1 cellular context compared by ENCODE assay signal in the genomic region with DNA sequence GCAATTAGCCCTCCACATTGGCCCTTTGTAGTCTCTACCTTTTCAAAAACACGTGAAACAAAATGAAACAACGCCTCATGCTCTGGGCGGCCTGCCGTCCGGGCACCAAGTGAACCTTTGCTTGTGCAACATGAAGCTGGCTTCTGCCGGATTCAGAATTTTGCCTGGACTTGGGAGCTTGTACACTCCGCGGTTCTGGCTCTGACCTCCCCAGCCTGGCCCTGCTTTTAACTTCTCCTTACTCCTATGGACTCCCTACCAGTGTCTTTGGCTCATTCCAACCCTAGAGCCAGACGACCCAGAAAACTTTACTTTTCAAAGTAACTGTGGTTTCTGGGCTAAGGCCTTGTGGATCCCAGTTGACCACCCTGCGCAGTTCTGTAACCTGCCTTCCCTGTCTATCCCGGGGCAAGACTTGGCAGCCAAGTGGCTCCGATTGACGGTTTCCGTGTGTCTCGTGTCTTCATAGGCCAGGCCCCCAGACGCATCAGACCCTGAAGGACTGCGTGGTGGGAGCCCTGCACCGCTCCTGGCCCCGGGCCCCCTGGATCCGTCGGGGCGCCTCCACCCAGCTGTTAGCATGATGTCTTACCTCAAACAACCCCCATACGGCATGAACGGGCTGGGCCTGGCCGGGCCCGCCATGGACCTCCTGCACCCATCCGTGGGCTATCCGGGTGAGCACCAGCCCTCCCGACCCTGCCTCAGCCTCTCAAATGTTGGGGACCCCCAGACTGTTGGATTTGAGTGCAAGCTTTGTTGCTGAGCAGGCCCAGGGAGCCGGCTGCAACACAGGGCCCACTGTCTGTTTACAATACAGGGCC.
TF ChIP-seq lines count a peak whose summit lies in the region.

No MANE protein-coding gene starts in this region.

TF ChIP-seq in SK-N-SH treated with all-trans-retinoic acid at 6 μM for 48 hours, 23 proteins besides CTCF, POLR2A, EP300 and RAD21 (continued from another document):
- TF ChIP-seq, protein P1, sequence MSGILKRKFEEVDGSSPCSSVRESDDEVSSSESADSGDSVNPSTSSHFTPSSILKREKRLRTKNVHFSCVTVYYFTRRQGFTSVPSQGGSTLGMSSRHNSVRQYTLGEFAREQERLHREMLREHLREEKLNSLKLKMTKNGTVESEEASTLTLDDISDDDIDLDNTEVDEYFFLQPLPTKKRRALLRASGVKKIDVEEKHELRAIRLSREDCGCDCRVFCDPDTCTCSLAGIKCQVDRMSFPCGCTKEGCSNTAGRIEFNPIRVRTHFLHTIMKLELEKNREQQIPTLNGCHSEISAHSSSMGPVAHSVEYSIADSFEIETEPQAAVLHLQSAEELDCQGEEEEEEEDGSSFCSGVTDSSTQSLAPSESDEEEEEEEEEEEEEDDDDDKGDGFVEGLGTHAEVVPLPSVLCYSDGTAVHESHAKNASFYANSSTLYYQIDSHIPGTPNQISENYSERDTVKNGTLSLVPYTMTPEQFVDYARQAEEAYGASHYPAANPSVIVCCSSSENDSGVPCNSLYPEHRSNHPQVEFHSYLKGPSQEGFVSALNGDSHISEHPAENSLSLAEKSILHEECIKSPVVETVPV (CRISPR knock-in tag; IDR thresholded peaks at IDR 0.05): no peak
- TF ChIP-seq TOX (CRISPR knock-in tag; IDR thresholded peaks at IDR 0.05; ENCODE audit: borderline replicate concordance): no peak
- no peak for TF ChIP-seq OSR1 (CRISPR knock-in tag; IDR thresholded peaks at IDR 0.05)
- no peak for TF ChIP-seq ZNF565 (CRISPR knock-in tag; conservative IDR thresholded peaks at IDR 0.05; ENCODE audit: low read depth)
- no peak for TF ChIP-seq GLIS3 (CRISPR knock-in tag; IDR thresholded peaks at IDR 0.05)
- no peak for TF ChIP-seq SNAI2 (CRISPR knock-in tag; IDR thresholded peaks at IDR 0.05)
- TF ChIP-seq BACH2 (CRISPR knock-in tag; IDR thresholded peaks at IDR 0.05; ENCODE audit: borderline replicate concordance): no peak
- no peak for TF ChIP-seq PPARA (CRISPR knock-in tag; IDR thresholded peaks at IDR 0.05; ENCODE audit: borderline replicate concordance)
- no peak for TF ChIP-seq ZFP30 (CRISPR knock-in tag; IDR thresholded peaks at IDR 0.05)
TF ChIP-seq in SK-N-SH treated with all-trans-retinoic acid at 6 μM for 48 hours: peak in this region for 0.
